In the genomic region with DNA sequence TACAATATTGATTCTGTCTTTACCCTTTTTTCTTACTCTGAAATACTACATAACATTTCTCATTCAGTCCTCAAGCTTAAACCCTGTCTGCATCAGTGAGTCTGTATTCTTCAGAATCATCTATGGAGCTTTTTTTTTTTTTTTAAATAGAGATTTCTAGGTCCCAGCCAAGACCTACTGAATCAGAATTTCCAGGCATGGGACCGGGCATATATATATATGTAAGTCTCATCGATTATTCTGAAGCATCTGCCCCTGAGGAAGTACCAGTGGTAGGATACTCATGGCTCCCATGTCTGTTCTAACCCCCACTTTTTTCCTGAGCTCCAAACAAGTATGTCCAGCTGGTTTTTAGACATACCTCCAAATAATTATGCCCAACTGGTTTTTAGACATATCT, we compare ENCODE assay signal across 15 cellular contexts. TPM values are rescaled to one million over a fixed set of nuclear protein-coding genes. Genes with fewer than 3 reads are reported as not detected.
DNase-seq lines count a peak whose midpoint lies in the region; ATAC-seq and TF ChIP-seq lines count a peak whose summit lies in the region.
"Had no signal": no experiment of that assay in that cellular context is flagged by ENCODE, and none has a peak within 500 bp of the region (broad histone marks: within the 10 kb centered on the region; RNA-seq: fewer than 3 reads in every experiment).

No MANE protein-coding gene starts in this region.

- H3K27ac Mint-ChIP-seq in activated naive CD4-positive, alpha-beta T cell treated with anti-CD3 and anti-CD28 coated beads, Interleukin-2, amount 50 U/mL, for 72 hours, result peak overlapping the region; percentile 11 to 25
- H3K27ac Mint-ChIP-seq in brain, result peak overlapping the region in 3 of 5 experiments; percentile 3 to 74 (median 11)

- peaks cover 41% of the 10 kb centered on the region for H3K4me1 Mint-ChIP-seq in brain

- no peak for TF ChIP-seq CTCF in brain (conservative IDR thresholded peaks at IDR 0.05)

- H3K4me3 Mint-ChIP-seq in brain, result peak overlapping the region in 1 of 5 experiments; percentile 77

- no peak for DNase-seq in activated naive CD4-positive, alpha-beta T cell treated with anti-CD3 and anti-CD28 coated beads, Interleukin-2, amount 50 U/mL, for 72 hours (ENCODE audit: low spot score in 2 of 2)
- no peak for DNase-seq in activated naive CD4-positive, alpha-beta T cell (lab: John Stamatoyannopoulos, UW)
- no peak for DNase-seq in NAMALWA (ENCODE audit: low spot score)
- DNase-seq: activated T-cell treated with anti-CD3 and anti-CD28 coated beads for 4 hours, aorta, KBM-7, kidney, NCI-H1694, NCI-H526 treated with DMSO at 0.1 percent for 48 hours, SHP77 treated with DMSO at 0.1 percent for 48 hours had no signal

- ATAC-seq in activated naive CD4-positive, alpha-beta T cell treated with anti-CD3 and anti-CD28 coated beads, Interleukin-2, amount 50 U/mL, for 72 hours, result no peak
- no peak for ATAC-seq in GM19328 (IDR thresholded peaks at IDR 0.05; ENCODE audit: unreplicated experiment)
- no peak for ATAC-seq in GM18873 (IDR thresholded peaks at IDR 0.05; ENCODE audit: low FRiP score, unreplicated experiment)

- H3K9me3 Mint-ChIP-seq in activated naive CD4-positive, alpha-beta T cell treated with anti-CD3 and anti-CD28 coated beads, Interleukin-2, amount 50 U/mL, for 72 hours, result no peaks in the 10 kb centered on the region
- H3K9me3 Mint-ChIP-seq in brain, result no peaks in the 10 kb centered on the region

- no peaks in the 10 kb centered on the region for H3K27me3 Mint-ChIP-seq in brain

- peaks cover 77% of the 10 kb centered on the region for H3K36me3 ChIP-seq in mesodermal cell (ENCODE audit: control insufficient read depth, insufficient read depth, low read length)
- peaks cover 3% of the 10 kb centered on the region for H3K36me3 ChIP-seq in urinary bladder (ENCODE audit: insufficient read depth)

- H3K9me3 ChIP-seq in mesodermal cell (ENCODE audit: control insufficient read depth, low read length), result no peaks in the 10 kb centered on the region

- 100% methylated on average over 1 to 2 of the region's 2 CpGs for WGBS in mesodermal cell (ENCODE audit: insufficient coverage in 2 of 2), 2 experiments
- WGBS in urinary bladder, result 86% methylated on average over 2 of the region's 2 CpGs

- peaks cover 20 to 34% of the 10 kb centered on the region in 2 donors for H3K36me3 Mint-ChIP-seq in activated naive CD4-positive, alpha-beta T cell treated with anti-CD3 and anti-CD28 coated beads, Interleukin-2, amount 50 U/mL, for 72 hours
- peaks cover 73% of the 10 kb centered on the region for H3K36me3 Mint-ChIP-seq in brain

- H3K27ac ChIP-seq in mesodermal cell (ENCODE audit: low read depth, low read length, severe bottlenecking) (peak overlapping the region; percentile 91), urinary bladder (ENCODE audit: low read depth) (peak overlapping the region; percentile 59)

- peaks cover 49% of the 10 kb centered on the region for H3K4me1 ChIP-seq in mesodermal cell (ENCODE audit: control insufficient read depth, insufficient read depth, low read length, poor library complexity, severe bottlenecking)
- peaks cover 1% of the 10 kb centered on the region for H3K4me1 ChIP-seq in urinary bladder (ENCODE audit: insufficient read depth)

- H3K4me3 ChIP-seq in mesodermal cell (ENCODE audit: extremely low read depth, insufficient read depth, low read length, poor library complexity, severe bottlenecking), result no peak overlapping the region
- no peak overlapping the region for H3K4me3 ChIP-seq in urinary bladder (ENCODE audit: low read depth, low read length)

RNA-seq across cellular contexts. Expression of gene DDX47, which starts 6.1 kb away (rescaled TPM):
- total RNA-seq in activated naive CD4-positive, alpha-beta T cell treated with anti-CD3 and anti-CD28 coated beads, Interleukin-2, amount 50 U/mL, for 72 hours, result 100 to 1,000 TPM in 1 of 2 donors, 10 to 100 TPM in 1; 94.7 to 109 TPM
- polyA plus RNA-seq in brain (ENCODE audit: insufficient read depth, low read depth, low replicate concordance), result 34.6 TPM
- polyA plus RNA-seq in mesodermal cell (2013, experiment 1 of 2), result 54.2 TPM
- 57.0 TPM for polyA plus RNA-seq in mesodermal cell (2013, experiment 2 of 2)
- total RNA-seq in urinary bladder, result 82.8 TPM
- polyA plus RNA-seq in urinary bladder, result 48.2 TPM

RNA-seq across cellular contexts. Expression of gene APOLD1, which starts 33.8 kb away (rescaled TPM):
- 1 to 10 TPM; 5.2 to 6.5 TPM for total RNA-seq in activated naive CD4-positive, alpha-beta T cell treated with anti-CD3 and anti-CD28 coated beads, Interleukin-2, amount 50 U/mL, for 72 hours
- 23.9 TPM for polyA plus RNA-seq in brain (ENCODE audit: insufficient read depth, low read depth, low replicate concordance)
- polyA plus RNA-seq in mesodermal cell (2013, experiment 1 of 2), result 5.0 TPM
- polyA plus RNA-seq in mesodermal cell (2013, experiment 2 of 2), result 4.2 TPM
- total RNA-seq in urinary bladder, result 27.0 TPM
- polyA plus RNA-seq in urinary bladder, result 41.8 TPM
